8 cellular contexts compared by ENCODE assay signal in the genomic region with DNA sequence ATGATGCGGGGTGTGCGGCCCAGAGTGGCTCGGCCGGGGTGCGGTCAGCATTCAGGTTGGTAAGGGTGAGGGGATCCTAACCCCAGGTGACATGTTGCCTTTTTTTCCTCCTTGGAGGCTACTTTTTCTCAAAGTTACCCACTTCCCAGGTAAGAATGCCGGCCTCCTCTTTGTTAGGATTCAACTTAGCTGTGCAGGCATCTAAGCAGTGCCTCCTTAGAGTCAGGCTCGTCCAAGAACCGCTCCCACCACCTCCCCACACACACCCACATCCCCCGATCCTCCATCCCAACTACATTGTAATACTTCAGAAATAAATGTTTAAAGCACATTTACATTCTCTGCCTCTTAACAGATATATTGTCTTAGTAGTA. TPM values are rescaled to one million over a fixed set of nuclear protein-coding genes. Genes with fewer than 3 reads are reported as not detected.
DNase-seq lines count a peak whose midpoint lies in the region; ATAC-seq, FAIRE-seq and TF ChIP-seq lines count a peak whose summit lies in the region.

No MANE protein-coding gene starts in this region.

- no peaks in the 10 kb centered on the region for H3K9me3 ChIP-seq in heart right ventricle
- H3K9me3 ChIP-seq in GM12878 (replicated peaks; ENCODE audit: control insufficient read depth, insufficient read depth, low read length), result no peaks in the 10 kb centered on the region
- no peaks in the 10 kb centered on the region for H3K9me3 ChIP-seq in mesenchymal stem cell (ENCODE audit: control insufficient read depth, low read length)
- no peaks in the 10 kb centered on the region for H3K9me3 ChIP-seq in uterus

- peak overlapping the region; percentile 78 for H4K91ac ChIP-seq in mesenchymal stem cell (ENCODE audit: low read length)

- H3K36me3 ChIP-seq in heart right ventricle (no peaks in the 10 kb centered on the region), GM12878 (ENCODE audit: control insufficient read depth in 2 of 2, insufficient read depth in 2 of 2, low read length in 1 of 2) (no peaks in the 10 kb centered on the region), mesenchymal stem cell (ENCODE audit: control insufficient read depth in 1 of 2, insufficient read depth in 2 of 2, low read depth in 1 of 2, low read length in 2 of 2) (no peaks in the 10 kb centered on the region), uterus (no peaks in the 10 kb centered on the region)

- peak overlapping the region in 1 of 2 experiments; percentile 66 for H3K23ac ChIP-seq in mesenchymal stem cell (ENCODE audit: low read length in 2 of 2)

- TF ChIP-seq EP300 in GM12878 (IDR thresholded peaks at IDR 0.05; ENCODE audit: borderline replicate concordance in 1 of 2, control insufficient read depth in 1 of 2, low read depth in 2 of 2, low read length in 2 of 2), result no peak

- peak overlapping the region in 1 of 2 experiments; percentile 87 for H2BK12ac ChIP-seq in mesenchymal stem cell (ENCODE audit: low read length in 2 of 2)

- H2AFZ ChIP-seq in GM12878 (ENCODE audit: control insufficient read depth, low read depth, low read length) (0 out of 2 replicates have a peak overlapping the region, but pooled peaks have one; percentile 41), mesenchymal stem cell (ENCODE audit: low read depth, low read length) (peak overlapping the region; percentile 75)

- no peak overlapping the region for H2BK5ac ChIP-seq in mesenchymal stem cell (ENCODE audit: low read depth, low read length, poor library complexity, severe bottlenecking)

- peak overlapping the region; percentile 40 to 89 for H3K18ac ChIP-seq in mesenchymal stem cell (ENCODE audit: low read depth in 1 of 2, low read length in 2 of 2)

- intact Hi-C loops in heart right ventricle (cut with DNase I) (loop anchor here in 7 of 10 donors (5.0 to 10.0 kb wide), 10 partner anchors 100 to 590 kb away; no protein-coding TSS in a partner anchor), left cardiac atrium (cut with DNase I) (loop anchor here in 1 of 2 donors (5.0 kb wide), 1 partner anchor 480 kb away; no protein-coding TSS in a partner anchor), GM12878 (cut with micrococcal nuclease; ENCODE audit: unreplicated experiment) (no loop called here), uterus (cut with DNase I; ENCODE audit: low total_unique reads) (no loop called here)

- peak overlapping the region; percentile 24 for H2BK120ac ChIP-seq in mesenchymal stem cell (ENCODE audit: low read depth, low read length)

- peak overlapping the region; percentile 79 for H4K8ac ChIP-seq in mesenchymal stem cell (ENCODE audit: low read length)

- peak overlapping the region; percentile 98 for H2BK15ac ChIP-seq in mesenchymal stem cell (ENCODE audit: low read depth, poor library complexity, severe bottlenecking)

- no peak overlapping the region for H2AK5ac ChIP-seq in mesenchymal stem cell (ENCODE audit: low read length, severe bottlenecking)

- H3K27ac ChIP-seq in heart right ventricle (peak overlapping the region in 9 of 10 donors; percentile 54 to 90 (median 86)), GM12878 (ENCODE audit: control insufficient read depth, insufficient read depth) (no peak overlapping the region), mesenchymal stem cell (ENCODE audit: low read length, poor library complexity, severe bottlenecking) (no peak overlapping the region), uterus (peak overlapping the region; percentile 86 to 89)

- H3K9ac ChIP-seq in GM12878 (ENCODE audit: control insufficient read depth, insufficient read depth, low read length), result no peak overlapping the region
- H3K9ac ChIP-seq in mesenchymal stem cell (ENCODE audit: low read length), result peak overlapping the region; percentile 87

- TF ChIP-seq POLR2A in GM12878 (IDR thresholded peaks at IDR 0.05; ENCODE audit: low read depth, low read length), result no peak
- TF ChIP-seq POLR2A in uterus (IDR thresholded peaks at IDR 0.05), result no peak

- H3K4me2 ChIP-seq in GM12878 (ENCODE audit: control insufficient read depth, insufficient read depth) (peak overlapping the region; percentile 36), mesenchymal stem cell (ENCODE audit: low read length, poor library complexity, severe bottlenecking) (peak overlapping the region; percentile 90)

- H4K20me1 ChIP-seq in GM12878 (ENCODE audit: control insufficient read depth, insufficient read depth), result no peaks in the 10 kb centered on the region

- BruUV-seq in GM12878 (replicated peaks; lab: Mats Ljungman, UMichigan), result no TSS peak

- POLR2A ChIA-PET in GM12878 (lab: Charles Lee), result no interaction called here

- H3K14ac ChIP-seq in mesenchymal stem cell (ENCODE audit: low read length in 2 of 2), result peak overlapping the region in 1 of 2 experiments; percentile 97

- SMC1A ChIA-PET in GM12878 (lab: Charles Lee; ENCODE audit: uncharacterized antibody, unreplicated experiment), result no interaction called here

- H3K79me1 ChIP-seq in mesenchymal stem cell (replicated peaks; ENCODE audit: low read length, poor library complexity, severe bottlenecking), result no peaks in the 10 kb centered on the region

- in situ Hi-C loops in GM12878 (cut with MboI), result loop anchor here (25.0 kb wide), 1 partner anchor 1450 kb away; no protein-coding TSS in a partner anchor

- H3K27me3 ChIP-seq in heart right ventricle, result peaks cover 0 to 50% (median 28%) of the 10 kb centered on the region in 7 donors
- peaks cover 3 to 4% of the 10 kb centered on the region in 2 experiments; a peak in 3 of 4 replicates for H3K27me3 ChIP-seq in GM12878 (replicated peaks in 1 of 2; ENCODE audit: control insufficient read depth in 2 of 2, insufficient read depth in 2 of 2, low read length in 1 of 2)
- H3K27me3 ChIP-seq in mesenchymal stem cell (ENCODE audit: control insufficient read depth in 1 of 2, insufficient read depth in 1 of 2, low read length in 2 of 2), result no peaks in the 10 kb centered on the region
- H3K27me3 ChIP-seq in uterus, result no peaks in the 10 kb centered on the region

- DNase-seq in heart right ventricle (no peak), left cardiac atrium (no peak), GM12878 (ENCODE audit: low read depth, low spot score) (no peak), mesenchymal stem cell (peak; percentile 34), uterus (no peak)
- no peak for DNase-seq in stimulated activated CD4-positive, alpha-beta T cell treated with anti-CD3 and anti-CD28 coated beads, Interleukin-4, amount 100 ng/mL, for 1 hour

- no peaks in the 10 kb centered on the region for H3K79me2 ChIP-seq in GM12878 (ENCODE audit: control insufficient read depth, insufficient read depth, low read length)

- RAD21 ChIA-PET in GM12878 (lab: Charles Lee; ENCODE audit: unreplicated experiment), result no interaction called here

- TF ChIP-seq CTCF in heart right ventricle (IDR thresholded peaks at IDR 0.05) (no peak), GM12878 (IDR thresholded peaks at IDR 0.05 in 2 of 3, conservative IDR thresholded peaks at IDR 0.05 in 1 of 3; ENCODE audit: control insufficient read depth in 2 of 3, extremely low read depth in 1 of 3, insufficient read depth in 1 of 3, low read depth in 3 of 3, low read length in 3 of 3) (no peak), uterus (IDR thresholded peaks at IDR 0.05) (no peak)

- H3K4ac ChIP-seq in mesenchymal stem cell (ENCODE audit: low read depth in 1 of 2, low read length in 2 of 2), result peak overlapping the region; percentile 46 to 85

- FAIRE-seq in GM12878 (lab: Jason Lieb, UNC), result no peak

- 19 to 23% methylated on average over 9 of the region's 9 CpGs for WGBS in heart right ventricle, 2 donors
- 24% methylated on average over 8 of the region's 9 CpGs for WGBS in GM12878 (ENCODE audit: insufficient coverage, insufficient replicate concordance, low lambda C conversion rate, missing lambda C conversion rate)
- WGBS in mesenchymal stem cell, result 30% methylated on average over 5 of the region's 9 CpGs

- peaks cover 0 to 49% (median 32%) of the 10 kb centered on the region in 9 donors for H3K4me1 ChIP-seq in heart right ventricle
- H3K4me1 ChIP-seq in GM12878 (ENCODE audit: control insufficient read depth, insufficient read depth, low read length), result no peaks in the 10 kb centered on the region
- H3K4me1 ChIP-seq in mesenchymal stem cell (ENCODE audit: control insufficient read depth, insufficient read depth, low read depth, low read length), result peaks cover 21% of the 10 kb centered on the region
- peaks cover 0 to 4% of the 10 kb centered on the region in 2 donors for H3K4me1 ChIP-seq in uterus

- ATAC-seq in heart right ventricle, result no peak
- ATAC-seq in left cardiac atrium, result no peak
- ATAC-seq in GM12878, result no peak
- no peak for ATAC-seq in GM19397 (IDR thresholded peaks at IDR 0.05; ENCODE audit: unreplicated experiment)
- ATAC-seq in GM21390 (IDR thresholded peaks at IDR 0.05; ENCODE audit: unreplicated experiment), result no peak

- H3K4me3 ChIP-seq in heart right ventricle (peak overlapping the region; percentile 50 to 89 (median 70)), GM12878 (peak overlapping the region; percentile 73; the same call in 1 of the 2 replicates), mesenchymal stem cell (ENCODE audit: insufficient read depth in 1 of 2, low read depth in 1 of 2, low read length in 2 of 2) (peak overlapping the region; percentile 68 to 87), uterus (peak overlapping the region; percentile 64 to 72)

- CTCF ChIA-PET in GM12878 (lab: Yijun Ruan, JAX), result no interaction called here

- TF ChIP-seq RAD21 in GM12878 (IDR thresholded peaks at IDR 0.05; ENCODE audit: insufficient read depth, low read depth, low read length), result no peak

RNA-seq across cellular contexts. Expression of a gene that starts 0.7 kb away (rescaled TPM):
- total RNA-seq in heart right ventricle (10 to 100 TPM in 2 of 10 donors, 1 to 10 TPM in 8; 3.1 to 10.4 (median 7.7) TPM), left cardiac atrium (1 to 10 TPM; 1.7 to 2.0 TPM), GM12878 (2014; rRNA removed) (0.11 and 0.98 TPM in 2 replicates), GM12878 (2014; rRNA removed; fragmentation: Illumina TruSeq; extraction: Trizol) (0.18 and 0.23 TPM in 2 replicates), GM12878 (2021) (0.11 and 0.13 TPM in 2 replicates), uterus (10 to 100 TPM in 1 of 4 donors, 1 to 10 TPM in 3; 3.6 to 18.7 (median 5.7) TPM)
- polyA plus RNA-seq in heart right ventricle (1 to 10 TPM; 2.0 to 2.1 TPM), GM12878 (2011; rRNA removed) (0.16 and 0.20 TPM in 2 replicates), GM12878 (2014; fragmentation: Illumina TruSeq; extraction: Trizol) (0.18 and 0.21 TPM in 2 replicates), GM12878 (2014; fragmentation: Nextera tagmentation; extraction: Ambion mirVana) (under 1 TPM; 0.11 to 0.26 TPM), GM12878 (2014; rRNA removed) (0.14 and 0.19 TPM in 2 replicates), GM12878 (2016; fragmentation: Nextera tagmentation; extraction: Ambion mirVana) (under 1 TPM; 0.11 to 0.13 TPM)
- 0.39 and 1.4 TPM in 2 replicates for total RNA-seq in GM12878 (2013; cell fraction: nucleolus; rRNA removed)
- not detected for polyA plus RNA-seq in GM12878 (2011; ENCODE audit: low read depth)
- polyA plus RNA-seq in GM12878 (2011; cell fraction: cytosol; rRNA removed), result 0.12 and 0.20 TPM in 2 replicates
- 0.06 and 0.13 TPM in 2 replicates for polyA plus RNA-seq in GM12878 (2011; cell fraction: nucleus; rRNA removed)
- 0.04 and 0.17 TPM in 2 replicates for polyA plus RNA-seq in GM12878 (2012)
- polyA minus RNA-seq in GM12878 (2011; rRNA and poly(A)+ RNA removed), result 0.10 TPM in 1 of 2 replicates, not detected in the other
- polyA minus RNA-seq in GM12878 (2011; cell fraction: cytosol; rRNA and poly(A)+ RNA removed), result 0.31 TPM in 1 of 2 replicates, not detected in the other
- polyA minus RNA-seq in GM12878 (2011; cell fraction: nucleus; rRNA and poly(A)+ RNA removed), result 0.12 and 0.38 TPM in 2 replicates
- 4.8 TPM for polyA plus RNA-seq in mesenchymal stem cell (2013, experiment 1 of 2)
- 4.8 TPM for polyA plus RNA-seq in mesenchymal stem cell (2013, experiment 2 of 2)

Comparison
In these comparisons a context has a peak if more than half of its experiments do, and no peak if none do; other contexts are left out.
1. H3K27ac ChIP-seq: peak in heart right ventricle (9 of 10) and uterus (2 of 2); none in GM12878 (single experiment) and mesenchymal stem cell (single experiment).
2. intact Hi-C loops: an anchor here in heart right ventricle (5.0 to 10.0 kb wide); none called in GM12878 and uterus.
3. Peak in every context shown above with its lines, with median percentiles within 50 percentile points of each other: H3K4me3 ChIP-seq.